ENCODE assay signal across 22 cellular contexts in genomic region chr15:37820380-37821128, GRCh38.
A peak's percentile ranks its signal among the peaks of the same experiment; 100 is the strongest.
DNase-seq lines count a peak whose midpoint lies in the region; ATAC-seq and TF ChIP-seq lines count a peak whose summit lies in the region.
"Had no signal": no experiment of that assay in that cellular context is flagged by ENCODE, and none has a peak within 500 bp of the region (broad histone marks: within the 10 kb centered on the region; RNA-seq: fewer than 3 reads in every experiment).

No MANE protein-coding gene starts in this region.

- no peaks in the 10 kb centered on the region for H3K27me3 ChIP-seq in BE2C
- no peaks in the 10 kb centered on the region for H3K27me3 ChIP-seq in SK-N-SH (ENCODE audit: insufficient read depth)
- H3K27me3 ChIP-seq in neural cell (ENCODE audit: insufficient read depth, low read depth, low read length) = no peaks in the 10 kb centered on the region
- no peaks in the 10 kb centered on the region for H3K27me3 ChIP-seq in thyroid gland
- no peaks in the 10 kb centered on the region for H3K27me3 ChIP-seq in endodermal cell (ENCODE audit: control insufficient read depth, insufficient read depth, low read length, poor library complexity, severe bottlenecking)
- H3K27me3 ChIP-seq: BLaER1 treated with 17β-estradiol and CSF1 and Interleukin-3, amounts not matched to agents 10 nM and 100 nM had no signal

- no peak for TF ChIP-seq POLR2A in thyroid gland (IDR thresholded peaks at IDR 0.05)

- H4K20me1 ChIP-seq in SK-N-SH (ENCODE audit: insufficient read depth) (no peaks in the 10 kb centered on the region), neural cell (ENCODE audit: insufficient read depth) (no peaks in the 10 kb centered on the region)
- H4K20me1 ChIP-seq: BLaER1 treated with 17β-estradiol and CSF1 and Interleukin-3, amounts not matched to agents 10 nM and 100 nM had no signal

- H3K4me3 Mint-ChIP-seq in endodermal cell = no peak overlapping the region
- H3K4me3 Mint-ChIP-seq: CD8-positive, alpha-beta T cell; GM23338; IgD-negative memory B cell had no signal

- H3K27me3 Mint-ChIP-seq in endodermal cell (ENCODE audit: insufficient read depth) = no peaks in the 10 kb centered on the region
- H3K27me3 Mint-ChIP-seq: IgD-negative memory B cell had no signal

- WGBS in SK-N-SH (ENCODE audit: low lambda C conversion rate) = 56% methylated on average over 10 of the region's 10 CpGs
- 83 to 85% methylated on average over 10 of the region's 10 CpGs for WGBS in thyroid gland, 2 donors
- WGBS in endodermal cell (ENCODE audit: insufficient coverage in 1 of 2, insufficient read length in 1 of 2), 2 experiments = 94 to 96% methylated on average over 9 to 10 of the region's 10 CpGs

- H3K9me3 Mint-ChIP-seq in endodermal cell = no peaks in the 10 kb centered on the region
- H3K9me3 Mint-ChIP-seq: CD8-positive, alpha-beta T cell; GM23338; IgD-negative memory B cell had no signal

- no peaks in the 10 kb centered on the region for H3K9me2 ChIP-seq in SK-N-SH
- no peaks in the 10 kb centered on the region for H3K9me2 ChIP-seq in neural cell (ENCODE audit: insufficient read depth, low read length)

- ATAC-seq in HG03280 (IDR thresholded peaks at IDR 0.05; ENCODE audit: unreplicated experiment) (no peak), HG03565 (IDR thresholded peaks at IDR 0.05; ENCODE audit: unreplicated experiment) (no peak)
- ATAC-seq: A549; CD8-positive, alpha-beta T cell; GM12878; GM23338; HepG2 had no signal

- H3K36me3 ChIP-seq in BE2C (no peaks in the 10 kb centered on the region), SK-N-SH (replicated peaks in 1 of 2; ENCODE audit: control insufficient read depth in 1 of 2, insufficient read depth in 2 of 2, low read length in 1 of 2) (no peaks in the 10 kb centered on the region), neural cell (ENCODE audit: insufficient read depth, low read length) (no peaks in the 10 kb centered on the region), thyroid gland (no peaks in the 10 kb centered on the region), endodermal cell (ENCODE audit: control insufficient read depth, insufficient read depth, low read length) (no peaks in the 10 kb centered on the region)
- H3K36me3 ChIP-seq: BLaER1 treated with 17β-estradiol and CSF1 and Interleukin-3, amounts not matched to agents 10 nM and 100 nM had no signal

- H3K27ac ChIP-seq in SK-N-SH (ENCODE audit: low read depth in 2 of 2, low read length in 1 of 2) (peak overlapping the region in 1 of 2 experiments; percentile 100; a peak in 2 of 4 replicates), neural cell (ENCODE audit: low read length) (peak overlapping the region; percentile 95), thyroid gland (peak overlapping the region; percentile 73 to 86 (median 79)), endodermal cell (ENCODE audit: low read depth, low read length) (no peak overlapping the region)
- H3K27ac ChIP-seq: 22Rv1; A549; BLaER1 treated with 17β-estradiol and CSF1 and Interleukin-3, amounts not matched to agents 10 nM and 100 nM had no signal

- H3K4me1 ChIP-seq in BE2C (peaks cover 9% of the 10 kb centered on the region; the same call in 1 of the 2 replicates), SK-N-SH (ENCODE audit: control insufficient read depth in 1 of 2, insufficient read depth in 2 of 2, low read depth in 1 of 2, low read length in 1 of 2) (peaks cover 7 to 52% of the 10 kb centered on the region in 2 experiments; a peak in 3 of 4 replicates), thyroid gland (peaks cover 22 to 33% of the 10 kb centered on the region in 2 donors), endodermal cell (ENCODE audit: control insufficient read depth, insufficient read depth, low read length) (no peaks in the 10 kb centered on the region)

- H3K9me3 ChIP-seq in BE2C (no peaks in the 10 kb centered on the region), SK-N-SH (no peaks in the 10 kb centered on the region), neural cell (ENCODE audit: low read length) (no peaks in the 10 kb centered on the region), thyroid gland (no peaks in the 10 kb centered on the region), endodermal cell (ENCODE audit: control insufficient read depth, low read length) (no peaks in the 10 kb centered on the region)
- H3K9me3 ChIP-seq: A549; BLaER1 treated with 17β-estradiol and CSF1 and Interleukin-3, amounts not matched to agents 10 nM and 100 nM had no signal

- no peak overlapping the region for H3K4me3 ChIP-seq in BE2C (ENCODE audit: low read depth, low read length)
- H3K4me3 ChIP-seq in SK-N-SH (ENCODE audit: low read depth in 2 of 2, low read length in 1 of 2) = no peak overlapping the region
- peak overlapping the region; percentile 4 for H3K4me3 ChIP-seq in neural cell (ENCODE audit: low read length)
- H3K4me3 ChIP-seq in thyroid gland (replicated peaks in 1 of 3) = no peak overlapping the region
- no peak overlapping the region for H3K4me3 ChIP-seq in endodermal cell (ENCODE audit: low read length)
- H3K4me3 ChIP-seq: A549; BLaER1 treated with 17β-estradiol and CSF1 and Interleukin-3, amounts not matched to agents 10 nM and 100 nM; GM12878; GM23338 had no signal

- TF ChIP-seq CTCF in BE2C (IDR thresholded peaks at IDR 0.05; ENCODE audit: low read depth, low read length) (no peak), SK-N-SH (IDR thresholded peaks at IDR 0.05) (no peak), neural cell (IDR thresholded peaks at IDR 0.05; ENCODE audit: poor library complexity, severe bottlenecking) (no peak), thyroid gland (IDR thresholded peaks at IDR 0.05) (no peak), endodermal cell (conservative IDR thresholded peaks at IDR 0.05) (no peak)

- TF ChIP-seq RAD21 in SK-N-SH (IDR thresholded peaks at IDR 0.05; ENCODE audit: low read length) = peak; percentile 15; the same call in 1 of the 2 replicates
- no peak for TF ChIP-seq RAD21 in neural cell (conservative IDR thresholded peaks at IDR 0.05)

- no peak overlapping the region for H2AFZ ChIP-seq in SK-N-SH (ENCODE audit: low read depth)
- no peak overlapping the region for H2AFZ ChIP-seq in neural cell (ENCODE audit: low read depth, low read length)
- H2AFZ ChIP-seq: GM23338 had no signal

- H3F3A ChIP-seq in SK-N-SH (replicated peaks; ENCODE audit: insufficient read depth) = peaks cover 3% of the 10 kb centered on the region
- H3F3A ChIP-seq in neural cell (ENCODE audit: insufficient read depth, low read length, poor library complexity, severe bottlenecking) = peaks cover 3% of the 10 kb centered on the region

- peak; percentile 39 for DNase-seq in BE2C
- peak; percentile 45 for DNase-seq in SK-N-SH
- no peak for DNase-seq in thyroid gland
- no peak for DNase-seq in endodermal cell
- DNase-seq: CD8-positive, alpha-beta T cell; COR-L47; DMS 273 treated with DMSO at 0.1 percent for 48 hours; DMS53; DND-41; EL; HCEC 1CT; KBM-7 had no signal

- POLR2A ChIA-PET in SK-N-SH (lab: Yijun Ruan, JAX) = interaction anchor here (0.6 to 2.4 kb wide), 10 partner anchors 19 to 710 kb away, joined by 3 to 11 read pairs (median 4); no protein-coding TSS in a partner anchor

- H3K36me3 Mint-ChIP-seq in endodermal cell (ENCODE audit: low read depth) = no peaks in the 10 kb centered on the region
- H3K36me3 Mint-ChIP-seq: CD8-positive, alpha-beta T cell; IgD-negative memory B cell had no signal

- H3K9ac ChIP-seq in SK-N-SH (no peak overlapping the region), neural cell (ENCODE audit: low read length) (peak overlapping the region; percentile 50), endodermal cell (ENCODE audit: extremely low read depth, low read length, poor library complexity, severe bottlenecking) (no peak overlapping the region)
- H3K9ac ChIP-seq: BLaER1 treated with 17β-estradiol and CSF1 and Interleukin-3, amounts not matched to agents 10 nM and 100 nM had no signal

- no peaks in the 10 kb centered on the region for H3K79me2 ChIP-seq in SK-N-SH (ENCODE audit: insufficient read depth)
- peaks cover 7% of the 10 kb centered on the region for H3K79me2 ChIP-seq in neural cell (replicated peaks; ENCODE audit: insufficient read depth, low read length)

- no peak overlapping the region for H3K27ac Mint-ChIP-seq in endodermal cell
- H3K27ac Mint-ChIP-seq: CD8-positive, alpha-beta T cell; GM23338; IgD-negative memory B cell had no signal

- H3K4me1 Mint-ChIP-seq in endodermal cell = peaks cover 6% of the 10 kb centered on the region
- H3K4me1 Mint-ChIP-seq: GM23338, IgD-negative memory B cell had no signal

- no peak overlapping the region for H3K4me2 ChIP-seq in SK-N-SH
- no peak overlapping the region for H3K4me2 ChIP-seq in neural cell (ENCODE audit: low read length)
- H3K4me2 ChIP-seq: A549; BLaER1 treated with 17β-estradiol and CSF1 and Interleukin-3, amounts not matched to agents 10 nM and 100 nM; GM23338 had no signal

- TF ChIP-seq EP300 in SK-N-SH (IDR thresholded peaks at IDR 0.05; ENCODE audit: borderline replicate concordance in 1 of 2, low read depth in 1 of 2, low read length in 1 of 2) (peak in 1 of 2 experiments; percentile 79; a peak in 2 of 4 replicates), neural cell (conservative IDR thresholded peaks at IDR 0.05; ENCODE audit: poor library complexity, severe bottlenecking) (peak; percentile 79)

- CTCF ChIA-PET in SK-N-SH (lab: Yijun Ruan, JAX) = interaction anchor here (1.1 to 5.0 kb wide), 4 partner anchors 25 to 686 kb away, joined by 3 to 38 read pairs (median 4); no protein-coding TSS in a partner anchor

- intact Hi-C loops in thyroid gland (cut with DNase I) = loop anchor here (5.0 kb wide), 1 partner anchor 48 kb away; no protein-coding TSS in a partner anchor

TF ChIP-seq in SK-N-SH, 30 proteins besides CTCF, POLR2A, EP300 and RAD21 (continues in another document):
- TF ChIP-seq GATA2 (CRISPR knock-in tag; IDR thresholded peaks at IDR 0.05) (peak; percentile 29), TAF1 (IDR thresholded peaks at IDR 0.05; ENCODE audit: borderline replicate concordance, low read depth, low read length) (no peak), USF1 (IDR thresholded peaks at IDR 0.05; ENCODE audit: borderline replicate concordance, low read depth) (no peak)

TF ChIP-seq in neural cell, 6 proteins besides CTCF, POLR2A, EP300 and RAD21 (continues in another document):
- TF ChIP-seq EZH2 (IDR thresholded peaks at IDR 0.05; ENCODE audit: borderline replicate concordance, insufficient read depth, low read length, poor library complexity, severe bottlenecking) (no peak), MXI1 (conservative IDR thresholded peaks at IDR 0.05; ENCODE audit: poor library complexity, severe bottlenecking) (no peak), TAF1 (IDR thresholded peaks at IDR 0.05; ENCODE audit: low read depth) (peak; percentile 16)

Comparison
In these comparisons a context has a peak if more than half of its experiments do, and no peak if none do; other contexts are left out.
1. DNase-seq: peak in BE2C (single experiment) and SK-N-SH (single experiment); none in thyroid gland (0 of 2) and endodermal cell (single experiment).